In genomic region chr12:102407776-102408486, GRCh38 we compare ENCODE assay signal across 2 cellular contexts.
TF ChIP-seq lines count a peak whose summit lies in the region.

No MANE protein-coding gene starts in this region.

TF ChIP-seq in liver, 16 proteins besides CTCF, POLR2A, EP300 and RAD21:
- TF ChIP-seq HNF4G (IDR thresholded peaks at IDR 0.05): no peak
- no peak for TF ChIP-seq ATF3 (IDR thresholded peaks at IDR 0.05)
- peak; percentile 56 for TF ChIP-seq REST (IDR thresholded peaks at IDR 0.05)
- peak; percentile 44 for TF ChIP-seq YY1 (IDR thresholded peaks at IDR 0.05)
- no peak for TF ChIP-seq FOXA1 (IDR thresholded peaks at IDR 0.05)
- no peak for TF ChIP-seq EGR1 (IDR thresholded peaks at IDR 0.05; ENCODE audit: low read depth in 2 of 2)
- TF ChIP-seq GABPA (IDR thresholded peaks at IDR 0.05 in 1 of 2, conservative IDR thresholded peaks at IDR 0.05 in 1 of 2): peak in 1 of 2 donors; percentile 14
- TF ChIP-seq RXRA (IDR thresholded peaks at IDR 0.05): peak; percentile 46 to 75
- peak; percentile 66 to 86 for TF ChIP-seq HNF4A (conservative IDR thresholded peaks at IDR 0.05)
- peak in 1 of 2 donors; percentile 74 for TF ChIP-seq JUND (IDR thresholded peaks at IDR 0.05)
- TF ChIP-seq SP1 (IDR thresholded peaks at IDR 0.05): peak; percentile 46
- peak; percentile 44 for TF ChIP-seq MAX (IDR thresholded peaks at IDR 0.05)
- no peak for TF ChIP-seq NR2F2 (IDR thresholded peaks at IDR 0.05)

TF ChIP-seq in HepG2, 621 proteins besides CTCF, POLR2A, EP300 and RAD21:
- TF ChIP-seq STAT6 (CRISPR knock-in tag; IDR thresholded peaks at IDR 0.05; ENCODE audit: borderline replicate concordance) (no peak), SALL1 (CRISPR knock-in tag; IDR thresholded peaks at IDR 0.05) (no peak), XBP1 (CRISPR knock-in tag; IDR thresholded peaks at IDR 0.05) (no peak), MIXL1 (CRISPR knock-in tag; IDR thresholded peaks at IDR 0.05) (no peak), ZNF263 (CRISPR knock-in tag; IDR thresholded peaks at IDR 0.05) (no peak), TAF15 (IDR thresholded peaks at IDR 0.05; ENCODE audit: low read depth, low read length, poor library complexity, severe bottlenecking) (no peak), THYN1 (CRISPR knock-in tag; IDR thresholded peaks at IDR 0.05; ENCODE audit: borderline replicate concordance, low read depth) (no peak), ZBTB21 (CRISPR knock-in tag; IDR thresholded peaks at IDR 0.05) (no peak), MYPOP (CRISPR knock-in tag; IDR thresholded peaks at IDR 0.05) (no peak), ZNF772 (CRISPR knock-in tag; IDR thresholded peaks at IDR 0.05) (no peak), CREB3 (CRISPR knock-in tag; IDR thresholded peaks at IDR 0.05) (no peak), DDIT3 (CRISPR knock-in tag; IDR thresholded peaks at IDR 0.05) (no peak), JUNB (CRISPR knock-in tag; IDR thresholded peaks at IDR 0.05; ENCODE audit: borderline replicate concordance) (no peak), MXD1 (CRISPR knock-in tag; IDR thresholded peaks at IDR 0.05) (no peak)
